Comparison of ENCODE assay signal across 18 cellular contexts in genomic region chr9:136235709-136236455, GRCh38. TPM values are rescaled to one million over a fixed set of nuclear protein-coding genes. Genes with fewer than 3 reads are reported as not detected.
DNase-seq lines count a peak whose midpoint lies in the region; ATAC-seq, FAIRE-seq and TF ChIP-seq lines count a peak whose summit lies in the region.
"Had no signal": no experiment of that assay in that cellular context is flagged by ENCODE, and none has a peak within 500 bp of the region (broad histone marks: within the 10 kb centered on the region; RNA-seq: fewer than 3 reads in every experiment).

No MANE protein-coding gene starts in this region.

- peak overlapping the region in 3 of 4 donors; percentile 61 to 73 (median 66) for H3K4me3 Mint-ChIP-seq in IgD-negative memory B cell
- H3K4me3 Mint-ChIP-seq in stimulated activated naive CD8-positive, alpha-beta T cell treated with anti-CD3 and anti-CD28 coated beads, Interleukin-15, amount 100 ng/mL, for 72 hours: no peak overlapping the region
- H3K4me3 Mint-ChIP-seq: CD14-positive monocyte; CD8-positive, alpha-beta T cell; GM23338; H9 had no signal

- no peak overlapping the region for H3K14ac ChIP-seq in H1 (ENCODE audit: insufficient read length)

- no peak overlapping the region for H3K4ac ChIP-seq in H1 (replicated peaks; ENCODE audit: insufficient read length, low read depth, low read length)

- H3K9me3 ChIP-seq in H1 (ENCODE audit: insufficient read depth in 2 of 2, low read depth in 1 of 2, low read length in 1 of 2): no peaks in the 10 kb centered on the region
- H3K9me3 ChIP-seq in osteoblast (ENCODE audit: low read depth, low read length): no peaks in the 10 kb centered on the region
- H3K9me3 ChIP-seq: Caco-2 had no signal

- H3K79me1 ChIP-seq in H1 (ENCODE audit: low read depth, low read length): peaks cover 32% of the 10 kb centered on the region

- ATAC-seq in Right ventricle myocardium inferior: no peak
- no peak for ATAC-seq in stimulated activated naive CD8-positive, alpha-beta T cell treated with anti-CD3 and anti-CD28 coated beads, Interleukin-15, amount 100 ng/mL, for 72 hours
- no peak for ATAC-seq in HG03520 (IDR thresholded peaks at IDR 0.05; ENCODE audit: unreplicated experiment)
- ATAC-seq: CD8-positive, alpha-beta T cell; GM23338 had no signal

- H3K27ac Mint-ChIP-seq in IgD-negative memory B cell: peak overlapping the region in 1 of 3 donors; percentile 51
- no peak overlapping the region for H3K27ac Mint-ChIP-seq in stimulated activated naive CD8-positive, alpha-beta T cell treated with anti-CD3 and anti-CD28 coated beads, Interleukin-15, amount 100 ng/mL, for 72 hours
- H3K27ac Mint-ChIP-seq: CD8-positive, alpha-beta T cell; GM23338 had no signal

- no peak for TF ChIP-seq CTCF in H1 (IDR thresholded peaks at IDR 0.05; ENCODE audit: control extremely low read depth in 1 of 3, insufficient read depth in 1 of 3, low read depth in 1 of 3, low read length in 3 of 3)
- no peak for TF ChIP-seq CTCF in osteoblast (IDR thresholded peaks at IDR 0.05; ENCODE audit: extremely low read depth, low read depth, low read length)

- WGBS in H1 (ENCODE audit: extremely low coverage in 1 of 2, insufficient coverage in 1 of 2, insufficient read length in 1 of 2, insufficient replicate concordance in 2 of 2, low coverage in 1 of 2, low lambda C conversion rate in 2 of 2, missing lambda C conversion rate in 1 of 2), 2 experiments: 94% methylated on average over 27 of the region's 27 CpGs; no CpG with 5 or more reads in 1 of the 2 experiments

- H3K36me3 ChIP-seq in H1 (ENCODE audit: control insufficient read depth in 2 of 4, insufficient read depth in 4 of 4, low read length in 3 of 4) (peaks cover 0 to 14% (median 1%) of the 10 kb centered on the region in 4 experiments; a peak in 2 of 8 replicates), osteoblast (ENCODE audit: insufficient read depth, low read length) (no peaks in the 10 kb centered on the region)

- H3K4me3 ChIP-seq in H1 (ENCODE audit: extremely low read depth in 1 of 4, insufficient read depth in 2 of 4, low read depth in 3 of 4, low read length in 4 of 4) (no peak overlapping the region), osteoblast (ENCODE audit: insufficient read depth, low read length) (no peak overlapping the region)
- H3K4me3 ChIP-seq: GM23338 had no signal

- no peaks in the 10 kb centered on the region for H3K27me3 ChIP-seq in H1 (replicated peaks in 1 of 4; ENCODE audit: control insufficient read depth in 3 of 4, extremely low read depth in 1 of 4, insufficient read depth in 3 of 4, low read length in 3 of 4)
- no peaks in the 10 kb centered on the region for H3K27me3 ChIP-seq in osteoblast (ENCODE audit: insufficient read depth, low read length)

- no peaks in the 10 kb centered on the region for H3K9me3 Mint-ChIP-seq in IgD-negative memory B cell
- H3K9me3 Mint-ChIP-seq in stimulated activated naive CD8-positive, alpha-beta T cell treated with anti-CD3 and anti-CD28 coated beads, Interleukin-15, amount 100 ng/mL, for 72 hours: no peaks in the 10 kb centered on the region
- H3K9me3 Mint-ChIP-seq: CD14-positive monocyte; CD8-positive, alpha-beta T cell; GM23338; H9 had no signal

- intact Hi-C loops in Right ventricle myocardium inferior (cut with DNase I) (no loop called here), cardiac septum (cut with DNase I) (no loop called here)

- peaks cover 9% of the 10 kb centered on the region for H3K36me3 Mint-ChIP-seq in IgD-negative memory B cell

- no peak overlapping the region for H3K56ac ChIP-seq in H1 (replicated peaks; ENCODE audit: insufficient read length, low read depth, low read length)

- H3K23me2 ChIP-seq in H1 (ENCODE audit: low read depth, low read length): no peaks in the 10 kb centered on the region

- no peak overlapping the region for H2AFZ ChIP-seq in H1 (ENCODE audit: low read length)
- no peak overlapping the region for H2AFZ ChIP-seq in osteoblast (ENCODE audit: low read length)
- H2AFZ ChIP-seq: GM23338 had no signal

- H4K5ac ChIP-seq in H1 (ENCODE audit: insufficient read length, low read depth, low read length): no peak overlapping the region

- TF ChIP-seq EP300 in H1 (IDR thresholded peaks at IDR 0.05; ENCODE audit: borderline replicate concordance in 1 of 2, low read depth in 2 of 2, low read length in 2 of 2): no peak

- H2BK5ac ChIP-seq in H1 (ENCODE audit: low read depth, low read length): no peak overlapping the region

- no peak for TF ChIP-seq RAD21 in H1 (IDR thresholded peaks at IDR 0.05 in 1 of 2, conservative IDR thresholded peaks at IDR 0.05 in 1 of 2; ENCODE audit: low read depth in 2 of 2, low read length in 2 of 2)

- POLR2A ChIA-PET in H1 (lab: Charles Lee; ENCODE audit: partially characterized antibody): interaction anchor here (1.1 kb wide), 1 partner anchor 9 kb away, joined by 4 read pairs; the partner anchor contains the start of gene QSOX2

- H3K18ac ChIP-seq in H1 (ENCODE audit: extremely low read depth, low read length): no peak overlapping the region

- no peak overlapping the region for H2BK120ac ChIP-seq in H1 (replicated peaks; ENCODE audit: low read depth, low read length)

- CTCF ChIA-PET in H1 (lab: Charles Lee; ENCODE audit: partially characterized antibody): interaction anchor here (0.7 to 1.5 kb wide), 4 partner anchors 15 to 65 kb away, joined by 3 to 8 read pairs (median 4); no protein-coding TSS in a partner anchor

- H3K27ac ChIP-seq in H1 (ENCODE audit: low read depth, low read length) (no peak overlapping the region), osteoblast (ENCODE audit: low read depth, low read length) (no peak overlapping the region)

- no peak for FAIRE-seq in H1 (lab: Jason Lieb, UNC)
- FAIRE-seq: GM18507 had no signal

- peaks cover 6 to 82% of the 10 kb centered on the region in 2 experiments; a peak in 3 of 4 replicates for H3K79me2 ChIP-seq in H1 (ENCODE audit: control insufficient read depth in 1 of 2, insufficient read depth in 2 of 2, low read length in 2 of 2)
- H3K79me2 ChIP-seq in osteoblast (ENCODE audit: insufficient read depth, low read length): peaks cover 13% of the 10 kb centered on the region

- peaks cover 35 to 49% (median 42%) of the 10 kb centered on the region in 3 donors for H3K4me1 Mint-ChIP-seq in IgD-negative memory B cell
- H3K4me1 Mint-ChIP-seq in stimulated activated naive CD8-positive, alpha-beta T cell treated with anti-CD3 and anti-CD28 coated beads, Interleukin-15, amount 100 ng/mL, for 72 hours: peaks cover 74% of the 10 kb centered on the region

- peak overlapping the region; percentile 15; the same call in 1 of the 2 replicates for H4K8ac ChIP-seq in H1 (ENCODE audit: extremely low read depth, insufficient read depth, low read length)

- H2BK15ac ChIP-seq in H1 (ENCODE audit: low read length): no peak overlapping the region

- H4K91ac ChIP-seq in H1 (replicated peaks; ENCODE audit: insufficient read length, low read length): no peak overlapping the region

- H4K20me1 ChIP-seq in H1 (replicated peaks in 1 of 2; ENCODE audit: control insufficient read depth in 1 of 2, insufficient read depth in 2 of 2, low read length in 2 of 2) (peaks cover 15 to 24% of the 10 kb centered on the region in 2 experiments), osteoblast (ENCODE audit: insufficient read depth, low read length) (peaks cover 30% of the 10 kb centered on the region)

- H2BK20ac ChIP-seq in H1 (ENCODE audit: low read length): no peak overlapping the region

- H3K9ac ChIP-seq in H1 (replicated peaks in 1 of 4; ENCODE audit: extremely low read depth in 1 of 4, low read depth in 3 of 4, low read length in 3 of 4): no peak overlapping the region

- H3K23ac ChIP-seq in H1 (ENCODE audit: insufficient read length): no peak overlapping the region

- DNase-seq in Right ventricle myocardium inferior (ENCODE audit: missing footprints): peak; percentile 14
- DNase-seq in cardiac septum (ENCODE audit: low spot score): no peak
- no peak for DNase-seq in H1 (ENCODE audit: low read depth in 1 of 2, low spot score in 2 of 2)
- peak; percentile 58 for DNase-seq in osteoblast (ENCODE audit: insufficient read length, low spot score, missing footprints)
- DNase-seq in activated CD8-positive, alpha-beta memory T cell treated with anti-CD3 and anti-CD28 coated beads for 24 hours: no peak
- no peak for DNase-seq in stimulated activated naive CD8-positive, alpha-beta T cell treated with anti-CD3 and anti-CD28 coated beads, Interleukin-15, amount 100 ng/mL, for 72 hours
- DNase-seq: ACHN; Caco-2; CD8-positive, alpha-beta T cell; DMS53; H9 had no signal

- H2BK12ac ChIP-seq in H1 (ENCODE audit: low read depth, low read length): no peak overlapping the region

- H3K4me1 ChIP-seq in H1 (replicated peaks in 1 of 4; ENCODE audit: control insufficient read depth in 3 of 4, insufficient read depth in 4 of 4, low read length in 3 of 4): no peaks in the 10 kb centered on the region; a peak in 2 of 7 replicates
- no peaks in the 10 kb centered on the region for H3K4me1 ChIP-seq in osteoblast (ENCODE audit: insufficient read depth, low read length)
- H3K4me1 ChIP-seq: Caco-2 had no signal

- H3K4me2 ChIP-seq in H1 (ENCODE audit: insufficient read depth in 1 of 2, low read depth in 2 of 2, low read length in 2 of 2) (no peak overlapping the region), osteoblast (ENCODE audit: insufficient read depth, low read length) (no peak overlapping the region)
- H3K4me2 ChIP-seq: GM23338 had no signal

- no peak for TF ChIP-seq POLR2A in H1 (IDR thresholded peaks at IDR 0.05; ENCODE audit: control extremely low read depth in 1 of 2, low read depth in 2 of 2, low read length in 2 of 2)

- peaks cover 3% of the 10 kb centered on the region for H3K27me3 Mint-ChIP-seq in IgD-negative memory B cell
- H3K27me3 Mint-ChIP-seq in stimulated activated naive CD8-positive, alpha-beta T cell treated with anti-CD3 and anti-CD28 coated beads, Interleukin-15, amount 100 ng/mL, for 72 hours: no peaks in the 10 kb centered on the region

- H2AK5ac ChIP-seq in H1 (ENCODE audit: low read depth, low read length): no peak overlapping the region

RNA-seq across cellular contexts. Expression of gene QSOX2, which starts 9.7 kb away (rescaled TPM):
- total RNA-seq in Right ventricle myocardium inferior (8.3 TPM), cardiac septum (7.2 TPM), osteoblast (6.8 and 12.7 TPM in 2 replicates)
- polyA plus RNA-seq in IgD-negative memory B cell (2.1 TPM), H1 (2011; rRNA removed) (18.0 and 21.8 TPM in 2 replicates)
- total RNA-seq in H1 (2021; fragmentation: NEBNext Ultra II Directional; extraction: Animal tissue kit (Norgen Biotek cat#: 25700)): 27.5 and 28.6 TPM in 2 replicates
- 20.4 TPM for polyA plus RNA-seq in H1 (2011; cell fraction: cytosol; rRNA removed)
- 52.2 TPM for polyA plus RNA-seq in H1 (2011; cell fraction: nucleus; rRNA removed)
- polyA plus RNA-seq in H1 (2012, experiment 1 of 2): 18.2 to 24.6 TPM (median 21.8 TPM) in 4 replicates
- polyA plus RNA-seq in H1 (2012, experiment 2 of 2): 13.5 TPM
- polyA plus RNA-seq in H1 (2013, experiment 1 of 2): 27.3 TPM
- 25.5 TPM for polyA plus RNA-seq in H1 (2013, experiment 2 of 2)
- 17.0 and 19.8 TPM in 2 replicates for polyA minus RNA-seq in H1 (2011; rRNA and poly(A)+ RNA removed)
- polyA minus RNA-seq in H1 (2011; cell fraction: cytosol; rRNA and poly(A)+ RNA removed): 10.7 TPM
- polyA minus RNA-seq in H1 (2011; cell fraction: nucleus; rRNA and poly(A)+ RNA removed): 13.1 TPM

RNA-seq across cellular contexts. Expression of gene LHX3, which starts 31.0 kb away (rescaled TPM):
- not detected for total RNA-seq in Right ventricle myocardium inferior
- not detected for total RNA-seq in cardiac septum
- not detected for polyA plus RNA-seq in IgD-negative memory B cell
- total RNA-seq in H1 (2021; fragmentation: NEBNext Ultra II Directional; extraction: Animal tissue kit (Norgen Biotek cat#: 25700)): not detected in 2 replicates
- 0.02 and 0.03 TPM in 2 replicates for polyA plus RNA-seq in H1 (2011; rRNA removed)
- not detected for polyA plus RNA-seq in H1 (2011; cell fraction: cytosol; rRNA removed)
- 0.20 TPM for polyA plus RNA-seq in H1 (2011; cell fraction: nucleus; rRNA removed)
- polyA plus RNA-seq in H1 (2012, experiment 1 of 2): not detected in 4 replicates
- polyA plus RNA-seq in H1 (2012, experiment 2 of 2): not detected
- polyA plus RNA-seq in H1 (2013, experiment 1 of 2): not detected
- 0.02 TPM for polyA plus RNA-seq in H1 (2013, experiment 2 of 2)
- not detected in 2 replicates for polyA minus RNA-seq in H1 (2011; rRNA and poly(A)+ RNA removed)
- not detected for polyA minus RNA-seq in H1 (2011; cell fraction: cytosol; rRNA and poly(A)+ RNA removed)
- polyA minus RNA-seq in H1 (2011; cell fraction: nucleus; rRNA and poly(A)+ RNA removed): 0.30 TPM
- total RNA-seq in osteoblast: under 0.01 TPM in 1 of 2 replicates, not detected in the other
- total RNA-seq: A172, GM23338, H9, HT1080 had no signal
- polyA plus RNA-seq: CD14-positive monocyte had no signal

Comparison
In these comparisons a context has a peak if more than half of its experiments do, and no peak if none do; other contexts are left out.
1. DNase-seq: peak in Right ventricle myocardium inferior (single experiment) and osteoblast (single experiment); none in cardiac septum (single experiment), H1 (0 of 2), activated CD8-positive, alpha-beta memory T cell treated with anti-CD3 and anti-CD28 coated beads for 24 hours (single experiment) and stimulated activated naive CD8-positive, alpha-beta T cell treated with anti-CD3 and anti-CD28 coated beads, Interleukin-15, amount 100 ng/mL, for 72 hours (0 of 2).
2. H3K4me3 Mint-ChIP-seq: peak in IgD-negative memory B cell (3 of 4); none in stimulated activated naive CD8-positive, alpha-beta T cell treated with anti-CD3 and anti-CD28 coated beads, Interleukin-15, amount 100 ng/mL, for 72 hours (0 of 2).